In genomic region chr1:19251305-19252196, GRCh38 we compare ENCODE assay signal across 8 cellular contexts. TPM values are rescaled to one million over a fixed set of nuclear protein-coding genes. Genes with fewer than 3 reads are reported as not detected.
DNase-seq lines count a peak whose midpoint lies in the region; ATAC-seq, FAIRE-seq and TF ChIP-seq lines count a peak whose summit lies in the region.

TSS of gene EMC1 (minus strand) at chr1:19251524. CDS start at chr1:19251509, 15 bp downstream.
TSS of gene MRTO4 (plus strand) at chr1:19251805. CDS start at chr1:19251836, 31 bp downstream.

- TF ChIP-seq POLR2A in GM12892 (IDR thresholded peaks at IDR 0.05; ENCODE audit: low read depth, low read length): peak; percentile 98

- FAIRE-seq in GM12892 (lab: Jason Lieb, UNC): peak; percentile 94
- no peak for FAIRE-seq in urothelium cell line (lab: Jason Lieb, UNC)

- H3K9me3 ChIP-seq in right cardiac atrium (ENCODE audit: control insufficient read depth, low read length): no peaks in the 10 kb centered on the region

- intact Hi-C loops in T-helper 2 cell treated with Interferon-gamma antibody and Interleukin-4, amounts not matched to agents 100 ng/mL and 5 ng/mL, for 36 hours (cut with micrococcal nuclease): loop anchor here (1.0 to 2.0 kb wide), 4 partner anchors 41 to 401 kb away; partner anchors contain the start of genes AKR7A2, ALDH4A1, SLC66A1 and UBR4
- intact Hi-C loops in right cardiac atrium (cut with DNase I): no loop called here

- ATAC-seq in HG02678 (IDR thresholded peaks at IDR 0.05; ENCODE audit: unreplicated experiment) (peak; percentile 91), right cardiac atrium (peak; percentile 97 to 98)

- H3K27me3 ChIP-seq in right cardiac atrium (ENCODE audit: control insufficient read depth, insufficient read depth): no peaks in the 10 kb centered on the region

- DNase-seq in GM12892 (ENCODE audit: insufficient read length): peak; percentile 92
- peak; percentile 77 for DNase-seq in NCI-H1436 (lab: John Stamatoyannopoulos, UW)
- peak; percentile 6 to 97 (median 85) for DNase-seq in anterior cingulate cortex (lab: John Stamatoyannopoulos, UW)
- DNase-seq in right cardiac atrium: peak; percentile 86 to 96 (median 94)
- DNase-seq in pulmonary artery endothelial cell (ENCODE audit: low read depth, low spot score): peak; percentile 39
- DNase-seq in urothelium cell line (ENCODE audit: low spot score): peak; percentile 94

- peak within 1 kb of the TSS; percentile 88 for H3K27ac ChIP-seq in right cardiac atrium (ENCODE audit: low read length)

- peak within 1 kb of the TSS; percentile 74 for H3K4me3 ChIP-seq in right cardiac atrium (ENCODE audit: low read length)

- peaks cover 4% of the 10 kb centered on the region for H3K4me1 ChIP-seq in right cardiac atrium (ENCODE audit: control insufficient read depth, insufficient read depth, low read length)

- WGBS in right cardiac atrium: under 1% methylated on average over 81 of the region's 81 CpGs

RNA-seq across cellular contexts. Expression of gene EMC1, which starts in this region (rescaled TPM):
- 16.1 TPM for polyA plus RNA-seq in GM12892 (2012; ENCODE audit: missing spikeins)
- total RNA-seq in T-helper 2 cell treated with Interferon-gamma antibody and Interleukin-4, amounts not matched to agents 100 ng/mL and 5 ng/mL, for 36 hours: 40.4 and 41.2 TPM in 2 replicates
- total RNA-seq in right cardiac atrium: 10 to 100 TPM; 25.9 to 31.9 (median 30.8) TPM
- 11.5 TPM for polyA plus RNA-seq in right cardiac atrium
- total RNA-seq in pulmonary artery endothelial cell: 73.3 and 89.4 TPM in 2 replicates

RNA-seq across cellular contexts. Expression of gene MRTO4, which starts in this region (rescaled TPM):
- 40.4 TPM for polyA plus RNA-seq in GM12892 (2012; ENCODE audit: missing spikeins)
- total RNA-seq in T-helper 2 cell treated with Interferon-gamma antibody and Interleukin-4, amounts not matched to agents 100 ng/mL and 5 ng/mL, for 36 hours: 55.0 and 57.6 TPM in 2 replicates
- 10 to 100 TPM; 10.1 to 21.1 (median 12.1) TPM for total RNA-seq in right cardiac atrium
- 14.8 TPM for polyA plus RNA-seq in right cardiac atrium
- 47.0 and 49.6 TPM in 2 replicates for total RNA-seq in pulmonary artery endothelial cell

Comparison
In these comparisons a context has a peak if more than half of its experiments do, and no peak if none do; other contexts are left out.
1. Peak in every context shown above with its lines: DNase-seq, ATAC-seq, H3K4me3 ChIP-seq and H3K27ac ChIP-seq.
2. DNase-seq: peak in every context shown above with its lines; median percentile 94 in right cardiac atrium; 94 in urothelium cell line; 92 in GM12892; 85 in anterior cingulate cortex; 77 in NCI-H1436; 39 in pulmonary artery endothelial cell.